8 cellular contexts compared by ENCODE assay signal in the genomic region with DNA sequence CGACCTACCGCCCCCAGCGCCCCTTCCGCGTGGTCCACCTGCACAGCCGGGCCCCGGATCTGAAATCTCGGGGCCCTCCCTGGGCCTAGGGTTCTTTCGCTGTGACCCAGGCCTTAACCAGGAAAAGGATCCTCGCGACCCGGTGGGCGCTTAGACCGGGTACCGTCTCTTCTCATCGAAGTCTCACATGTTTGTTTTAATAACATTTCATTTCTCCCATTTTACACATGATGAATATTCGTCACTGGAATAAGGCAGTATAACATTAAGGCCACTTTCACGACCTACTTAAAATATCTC. TPM values are rescaled to one million over a fixed set of nuclear protein-coding genes. Genes with fewer than 3 reads are reported as not detected.
DNase-seq lines count a peak whose midpoint lies in the region; ATAC-seq, FAIRE-seq and TF ChIP-seq lines count a peak whose summit lies in the region.

No MANE protein-coding gene starts in this region.

- no peak for TF ChIP-seq CTCF in AG04450 (IDR thresholded peaks at IDR 0.05; ENCODE audit: low read depth, low read length)
- TF ChIP-seq CTCF in bronchial epithelial cell (IDR thresholded peaks at IDR 0.05; ENCODE audit: insufficient read depth, low read length, severe bottlenecking): no peak

- H3K9me3 ChIP-seq in AG04450 (ENCODE audit: control insufficient read depth, insufficient read depth, low read length): no peaks in the 10 kb centered on the region; the same call in 1 of the 2 replicates
- H3K9me3 ChIP-seq in muscle layer of duodenum (ENCODE audit: control insufficient read depth in 1 of 2, low read length in 2 of 2): no peaks in the 10 kb centered on the region

- no peak for FAIRE-seq in bronchial epithelial cell (lab: Jason Lieb, UNC)

- no peaks in the 10 kb centered on the region for H3K27me3 ChIP-seq in AG04450 (ENCODE audit: control insufficient read depth, insufficient read depth, low read length)
- no peaks in the 10 kb centered on the region for H3K27me3 ChIP-seq in bronchial epithelial cell (ENCODE audit: control insufficient read depth, insufficient read depth, low read length)
- H3K27me3 ChIP-seq in muscle layer of duodenum (ENCODE audit: low read depth, low read length): no peaks in the 10 kb centered on the region

- H3K27ac ChIP-seq in AG04450 (ENCODE audit: low read depth, low read length): peak overlapping the region; percentile 39
- H3K27ac ChIP-seq in muscle layer of duodenum (ENCODE audit: low read length): peak overlapping the region; percentile 82

- ATAC-seq in GM21825 (IDR thresholded peaks at IDR 0.05; ENCODE audit: unreplicated experiment) (no peak), GM21526 (IDR thresholded peaks at IDR 0.05; ENCODE audit: low FRiP score, unreplicated experiment) (no peak)

- H3K4me3 ChIP-seq in AG04450 (ENCODE audit: low read depth, low read length) (peak overlapping the region; percentile 80), bronchial epithelial cell (ENCODE audit: low read depth, low read length) (peak overlapping the region; percentile 79), muscle layer of duodenum (ENCODE audit: low read depth in 1 of 2, low read length in 2 of 2) (peak overlapping the region; percentile 72 to 88)
- peak overlapping the region; percentile 68 for H3K4me3 ChIP-seq in Jurkat, Clone E6-1 (ENCODE audit: low read length)

- POLR2A ChIA-PET in AG04450 (lab: Yijun Ruan, JAX): interaction anchor here (0.6 to 4.0 kb wide), 6 partner anchors 10 to 725 kb away, joined by 3 to 33 read pairs (median 6); partner anchors contain the start of genes IMPDH2, P4HTM, QRICH1 and WDR6

- DNase-seq in AG04450 (ENCODE audit: low read depth, low spot score) (no peak), bronchial epithelial cell (ENCODE audit: low read depth) (no peak), NCI-H510A treated with DMSO at 0.1 percent for 48 hours (lab: John Stamatoyannopoulos, UW) (no peak), DMS153 (lab: John Stamatoyannopoulos, UW) (no peak)
- no peak for DNase-seq in Jurkat, Clone E6-1 (ENCODE audit: low read depth, low spot score)

- H3K36me3 ChIP-seq in bronchial epithelial cell (ENCODE audit: control insufficient read depth, insufficient read depth, low read length): peaks cover 25% of the 10 kb centered on the region
- H3K36me3 ChIP-seq in muscle layer of duodenum (ENCODE audit: control insufficient read depth in 1 of 2, insufficient read depth in 2 of 2, low read length in 2 of 2): peaks cover 29 to 34% of the 10 kb centered on the region in 2 donors

- CTCF ChIA-PET in AG04450 (lab: Charles Lee): interaction anchor here (0.6 kb wide), 1 partner anchor 31 kb away, joined by 3 read pairs; no protein-coding TSS in a partner anchor

- H3K4me1 ChIP-seq in muscle layer of duodenum (ENCODE audit: control insufficient read depth in 1 of 2, insufficient read depth in 2 of 2, low read length in 2 of 2): peaks cover 10 to 40% of the 10 kb centered on the region in 2 donors

RNA-seq across cellular contexts. Expression of gene DALRD3, which starts 0.3 kb away (rescaled TPM):
- 42.4 and 55.6 TPM in 2 replicates for polyA plus RNA-seq in AG04450 (2011; rRNA removed)
- polyA minus RNA-seq in AG04450 (2011; rRNA and poly(A)+ RNA removed): 45.6 and 57.1 TPM in 2 replicates
- 76.5 TPM for polyA plus RNA-seq in Jurkat, Clone E6-1 (2012; ENCODE audit: insufficient read depth, insufficient read length)
- total RNA-seq in bronchial epithelial cell: 34.2 and 44.0 TPM in 2 replicates

RNA-seq across cellular contexts. Expression of gene NDUFAF3, which starts 3.3 kb away (rescaled TPM):
- polyA plus RNA-seq in AG04450 (2011; rRNA removed): 47.0 and 69.2 TPM in 2 replicates
- 49.2 and 70.0 TPM in 2 replicates for polyA minus RNA-seq in AG04450 (2011; rRNA and poly(A)+ RNA removed)
- 219 TPM for polyA plus RNA-seq in Jurkat, Clone E6-1 (2012; ENCODE audit: insufficient read depth, insufficient read length)
- 36.3 and 58.9 TPM in 2 replicates for total RNA-seq in bronchial epithelial cell

RNA-seq across cellular contexts. Expression of gene IMPDH2, which starts 10.5 kb away (rescaled TPM):
- 268 and 284 TPM in 2 replicates for polyA plus RNA-seq in AG04450 (2011; rRNA removed)
- 378 and 406 TPM in 2 replicates for polyA minus RNA-seq in AG04450 (2011; rRNA and poly(A)+ RNA removed)
- 486 TPM for polyA plus RNA-seq in Jurkat, Clone E6-1 (2012; ENCODE audit: insufficient read depth, insufficient read length)
- total RNA-seq in bronchial epithelial cell: 270 and 478 TPM in 2 replicates

RNA-seq across cellular contexts. Expression of gene WDR6, which starts 11.5 kb away (rescaled TPM):
- polyA plus RNA-seq in AG04450 (2011; rRNA removed): 101 and 117 TPM in 2 replicates
- polyA minus RNA-seq in AG04450 (2011; rRNA and poly(A)+ RNA removed): 106 and 161 TPM in 2 replicates
- polyA plus RNA-seq in Jurkat, Clone E6-1 (2012; ENCODE audit: insufficient read depth, insufficient read length): 128 TPM
- total RNA-seq in bronchial epithelial cell: 31.5 and 61.1 TPM in 2 replicates

RNA-seq across cellular contexts. Expression of gene P4HTM, which starts 28.6 kb away (rescaled TPM):
- polyA plus RNA-seq in AG04450 (2011; rRNA removed): 18.2 and 22.5 TPM in 2 replicates
- 24.2 and 25.8 TPM in 2 replicates for polyA minus RNA-seq in AG04450 (2011; rRNA and poly(A)+ RNA removed)
- polyA plus RNA-seq in Jurkat, Clone E6-1 (2012; ENCODE audit: insufficient read depth, insufficient read length): not detected
- total RNA-seq in bronchial epithelial cell: 15.8 and 28.7 TPM in 2 replicates
